In the genomic region with DNA sequence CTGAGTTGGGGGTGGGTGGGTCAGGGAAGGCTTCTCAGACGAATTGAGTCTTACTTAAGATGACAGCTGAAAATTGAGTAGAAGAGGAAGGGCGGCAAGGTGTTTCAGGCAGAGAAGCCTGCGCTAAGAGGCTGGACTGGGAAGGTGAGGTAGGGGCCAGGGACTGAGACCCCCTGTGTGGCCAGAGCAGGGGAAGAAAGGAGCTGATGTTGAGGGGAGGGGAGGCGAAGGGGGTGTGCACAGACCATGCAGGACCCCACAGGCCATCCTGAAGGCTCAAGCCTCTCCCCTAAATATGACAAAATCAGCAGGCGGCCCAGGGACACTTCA, we compare ENCODE assay signal across 11 cellular contexts. TPM values are rescaled to one million over a fixed set of nuclear protein-coding genes. Genes with fewer than 3 reads are reported as not detected.
A peak's percentile ranks its signal among the peaks of the same experiment; 100 is the strongest.
DNase-seq lines count a peak whose midpoint lies in the region; ATAC-seq lines count a peak whose summit lies in the region.
"Had no signal": no experiment of that assay in that cellular context is flagged by ENCODE, and none has a peak within 500 bp of the region (broad histone marks: within the 10 kb centered on the region; RNA-seq: fewer than 3 reads in every experiment).

No MANE protein-coding gene starts in this region.

- peak overlapping the region; percentile 54 for H3K4me3 ChIP-seq in iPS-11a (ENCODE audit: low read depth, low read length)

- H3K27me3 Mint-ChIP-seq in activated CD4-positive, alpha-beta T cell treated with anti-CD3 and anti-CD28 coated beads, Interleukin-2, amount 10 ng/mL, durations not matched to agents 7 days and 5 days = peaks cover 48% of the 10 kb centered on the region
- peaks cover 45% of the 10 kb centered on the region for H3K27me3 Mint-ChIP-seq in activated CD8-positive, alpha-beta T cell treated with anti-CD3 and anti-CD28 coated beads, Interleukin-2, amount 10 ng/mL, durations not matched to agents 7 days and 5 days (ENCODE audit: low read depth)
- peaks cover 70% of the 10 kb centered on the region for H3K27me3 Mint-ChIP-seq in stimulated activated memory B cell treated with anti-CD40 and anti-IgM and Interleukin-4, amounts not matched to agents 10 μg/mL and 1 μg/mL and 100 μg/mL, for 72 hours

- peaks cover 32% of the 10 kb centered on the region for H3K4me1 Mint-ChIP-seq in activated CD4-positive, alpha-beta T cell treated with anti-CD3 and anti-CD28 coated beads, Interleukin-2, amount 10 ng/mL, durations not matched to agents 7 days and 5 days
- peaks cover 26% of the 10 kb centered on the region for H3K4me1 Mint-ChIP-seq in activated CD8-positive, alpha-beta T cell treated with anti-CD3 and anti-CD28 coated beads, Interleukin-2, amount 10 ng/mL, durations not matched to agents 7 days and 5 days (ENCODE audit: low read depth)
- H3K4me1 Mint-ChIP-seq in stimulated activated memory B cell treated with anti-CD40 and anti-IgM and Interleukin-4, amounts not matched to agents 10 μg/mL and 1 μg/mL and 100 μg/mL, for 72 hours = peaks cover 18% of the 10 kb centered on the region

- H3K27ac Mint-ChIP-seq in activated CD4-positive, alpha-beta T cell treated with anti-CD3 and anti-CD28 coated beads, Interleukin-2, amount 10 ng/mL, durations not matched to agents 7 days and 5 days = peak overlapping the region; percentile 86
- no peak overlapping the region for H3K27ac Mint-ChIP-seq in activated CD8-positive, alpha-beta T cell treated with anti-CD3 and anti-CD28 coated beads, Interleukin-2, amount 10 ng/mL, durations not matched to agents 7 days and 5 days
- peak overlapping the region; percentile 38 for H3K27ac Mint-ChIP-seq in stimulated activated memory B cell treated with anti-CD40 and anti-IgM and Interleukin-4, amounts not matched to agents 10 μg/mL and 1 μg/mL and 100 μg/mL, for 72 hours

- H3K4me3 Mint-ChIP-seq in activated CD4-positive, alpha-beta T cell treated with anti-CD3 and anti-CD28 coated beads, Interleukin-2, amount 10 ng/mL, durations not matched to agents 7 days and 5 days = peak overlapping the region; percentile 74
- peak overlapping the region; percentile 72 for H3K4me3 Mint-ChIP-seq in activated CD8-positive, alpha-beta T cell treated with anti-CD3 and anti-CD28 coated beads, Interleukin-2, amount 10 ng/mL, durations not matched to agents 7 days and 5 days
- H3K4me3 Mint-ChIP-seq in stimulated activated memory B cell treated with anti-CD40 and anti-IgM and Interleukin-4, amounts not matched to agents 10 μg/mL and 1 μg/mL and 100 μg/mL, for 72 hours = peak overlapping the region; percentile 85

- CTCF ChIA-PET in activated CD4-positive, alpha-beta T cell treated with anti-CD3 and anti-CD28 coated beads, Interleukin-2, amount 10 ng/mL, durations not matched to agents 7 days and 5 days (lab: Charles Lee) = interaction anchor here (1.2 to 1.3 kb wide), 2 partner anchors 19 to 109 kb away, joined by 3 to 4 read pairs; no protein-coding TSS in a partner anchor
- CTCF ChIA-PET in activated CD8-positive, alpha-beta T cell treated with anti-CD3 and anti-CD28 coated beads, Interleukin-2, amount 10 ng/mL, durations not matched to agents 7 days and 5 days (lab: Charles Lee) = interaction anchor here (1.6 to 9.4 kb wide), 3 partner anchors 76 to 135 kb away, joined by 3 to 366 read pairs (median 10); no protein-coding TSS in a partner anchor

- H3K9me3 Mint-ChIP-seq in activated CD4-positive, alpha-beta T cell treated with anti-CD3 and anti-CD28 coated beads, Interleukin-2, amount 10 ng/mL, durations not matched to agents 7 days and 5 days = no peaks in the 10 kb centered on the region
- H3K9me3 Mint-ChIP-seq in activated CD8-positive, alpha-beta T cell treated with anti-CD3 and anti-CD28 coated beads, Interleukin-2, amount 10 ng/mL, durations not matched to agents 7 days and 5 days (ENCODE audit: insufficient read depth) = peaks cover 3% of the 10 kb centered on the region
- peaks cover 6% of the 10 kb centered on the region for H3K9me3 Mint-ChIP-seq in stimulated activated memory B cell treated with anti-CD40 and anti-IgM and Interleukin-4, amounts not matched to agents 10 μg/mL and 1 μg/mL and 100 μg/mL, for 72 hours

- POLR2A ChIA-PET in activated CD4-positive, alpha-beta T cell treated with anti-CD3 and anti-CD28 coated beads, Interleukin-2, amount 10 ng/mL, durations not matched to agents 7 days and 5 days (lab: Charles Lee) = no interaction called here
- POLR2A ChIA-PET in activated CD8-positive, alpha-beta T cell treated with anti-CD3 and anti-CD28 coated beads, Interleukin-2, amount 10 ng/mL, durations not matched to agents 7 days and 5 days (lab: Charles Lee) = no interaction called here

- DNase-seq in activated CD4-positive, alpha-beta T cell treated with anti-CD3 and anti-CD28 coated beads, Interleukin-2, amount 10 ng/mL, durations not matched to agents 7 days and 5 days = no peak
- DNase-seq in activated CD4-positive, alpha-beta T cell treated with anti-CD3 and anti-CD28 coated beads, Interleukin-2, amount 50 U/mL, for 1 hour = no peak
- DNase-seq in activated CD8-positive, alpha-beta T cell treated with anti-CD3 and anti-CD28 coated beads, Interleukin-2, amount 10 ng/mL, durations not matched to agents 7 days and 5 days = no peak
- DNase-seq in NCI-H526 treated with DMSO at 0.1 percent for 48 hours (lab: John Stamatoyannopoulos, UW) = no peak
- DNase-seq: esophagus squamous epithelium, NCI-H446 treated with DMSO at 0.1 percent for 48 hours had no signal

- no peaks in the 10 kb centered on the region for H3K36me3 Mint-ChIP-seq in activated CD4-positive, alpha-beta T cell treated with anti-CD3 and anti-CD28 coated beads, Interleukin-2, amount 10 ng/mL, durations not matched to agents 7 days and 5 days (ENCODE audit: low read depth)
- no peaks in the 10 kb centered on the region for H3K36me3 Mint-ChIP-seq in activated CD8-positive, alpha-beta T cell treated with anti-CD3 and anti-CD28 coated beads, Interleukin-2, amount 10 ng/mL, durations not matched to agents 7 days and 5 days (ENCODE audit: low read depth)
- H3K36me3 Mint-ChIP-seq in stimulated activated memory B cell treated with anti-CD40 and anti-IgM and Interleukin-4, amounts not matched to agents 10 μg/mL and 1 μg/mL and 100 μg/mL, for 72 hours = peaks cover 4% of the 10 kb centered on the region

- no peak for ATAC-seq in activated CD8-positive, alpha-beta T cell treated with anti-CD3 and anti-CD28 coated beads, Interleukin-2, amount 10 ng/mL, durations not matched to agents 7 days and 5 days
- no peak for ATAC-seq in stimulated activated memory B cell treated with anti-CD40 and anti-IgM and Interleukin-4, amounts not matched to agents 10 μg/mL and 1 μg/mL and 100 μg/mL, for 72 hours
- ATAC-seq in GM18909 (IDR thresholded peaks at IDR 0.05; ENCODE audit: poor library complexity, unreplicated experiment) (no peak), HG03460 (IDR thresholded peaks at IDR 0.05; ENCODE audit: unreplicated experiment) (no peak)

RNA-seq across cellular contexts. Expression of a gene that starts 40.6 kb away (rescaled TPM):
- not detected for total RNA-seq in activated CD4-positive, alpha-beta T cell treated with anti-CD3 and anti-CD28 coated beads, Interleukin-2, amount 10 ng/mL, durations not matched to agents 7 days and 5 days
- not detected for total RNA-seq in activated CD8-positive, alpha-beta T cell treated with anti-CD3 and anti-CD28 coated beads, Interleukin-2, amount 10 ng/mL, durations not matched to agents 7 days and 5 days
- total RNA-seq: T-helper 1 cell treated with Interleukin-12 subunit alpha and Interleukin-12 subunit beta and Interleukin-4 antibody, amounts not matched to agents 30 ng/mL and 1 ng/mL, for 36 hours had no signal
